Comparison of ENCODE assay signal across 21 cellular contexts in the genomic region with DNA sequence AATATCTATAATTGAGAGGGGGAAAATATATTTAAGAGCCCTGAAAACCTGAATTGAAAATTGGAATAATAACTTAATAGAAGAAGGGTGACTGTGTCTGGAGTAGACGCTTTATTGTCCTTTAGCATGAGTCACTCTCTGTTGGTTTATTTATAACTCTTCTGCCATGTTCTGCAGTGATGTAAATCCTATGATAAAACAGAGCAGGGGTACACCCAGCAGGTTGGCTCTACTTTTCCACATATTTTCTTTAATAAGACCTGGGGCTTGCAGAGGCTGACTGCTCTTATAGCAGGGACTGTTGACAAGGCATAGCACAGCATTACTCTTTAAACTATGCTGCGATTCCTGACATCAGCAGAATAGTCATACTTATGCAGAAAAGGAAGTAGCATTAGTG.
A peak's percentile ranks its signal among the peaks of the same experiment; 100 is the strongest.
DNase-seq lines count a peak whose midpoint lies in the region; ATAC-seq, FAIRE-seq and TF ChIP-seq lines count a peak whose summit lies in the region.
"Had no signal": no experiment of that assay in that cellular context is flagged by ENCODE, and none has a peak within 500 bp of the region (broad histone marks: within the 10 kb centered on the region; RNA-seq: fewer than 3 reads in every experiment).

No MANE protein-coding gene starts in this region.

- H3K27me3 ChIP-seq in right lobe of liver, result no peaks in the 10 kb centered on the region
- H3K27me3 ChIP-seq: sigmoid colon had no signal

- TF ChIP-seq CTCF in right lobe of liver (IDR thresholded peaks at IDR 0.05), result no peak

- TF ChIP-seq POLR2A in right lobe of liver (IDR thresholded peaks at IDR 0.05), result no peak

- no peak for FAIRE-seq in urothelium cell line (lab: Jason Lieb, UNC)
- FAIRE-seq: A204.1 had no signal

- H3K9me3 ChIP-seq in right lobe of liver, result no peaks in the 10 kb centered on the region
- H3K9me3 ChIP-seq: left ventricle myocardium inferior, sigmoid colon had no signal

- no peaks in the 10 kb centered on the region for H3K4me1 ChIP-seq in right lobe of liver
- H3K4me1 ChIP-seq: left ventricle myocardium inferior, sigmoid colon had no signal

- DNase-seq in SIG-M5 treated with dmso at 0.1 percent for 504 hours (lab: John Stamatoyannopoulos, UW; ENCODE audit: unreplicated experiment) (peak; percentile 36), SIG-M5 (lab: John Stamatoyannopoulos, UW) (no peak), hepatic stellate cell (ENCODE audit: low spot score) (peak; percentile 9), urothelium cell line (ENCODE audit: low spot score) (peak; percentile 25), right lobe of liver (no peak)
- DNase-seq in activated CD4-positive, alpha-beta T cell treated with anti-CD3 and anti-CD28 coated beads for 4 hours, result no peak
- DNase-seq: activated B cell treated with CpG ODN at 0.5 μM for 24 hours; activated CD8-positive, alpha-beta memory T cell treated with anti-CD3 and anti-CD28 coated beads, Interleukin-2, amount 10 ng/mL, durations not matched to agents 7 days and 5 days; activated naive CD4-positive, alpha-beta T cell treated with anti-CD3 and anti-CD28 coated beads, Interleukin-2, amount 10 ng/mL, durations not matched to agents 7 days and 5 days; Calu3; hippocampal formation; left ventricle myocardium inferior; NCI-H2171; sigmoid colon; stimulated activated naive CD8-positive, alpha-beta T cell treated with anti-CD3 and anti-CD28 coated beads, Interleukin-15, amount 100 ng/mL, for 72 hours had no signal

- H3K36me3 ChIP-seq in right lobe of liver, result no peaks in the 10 kb centered on the region
- H3K36me3 ChIP-seq: left ventricle myocardium inferior, sigmoid colon had no signal

- 50% methylated on average over 2 of the region's 2 CpGs for WGBS in right lobe of liver (ENCODE audit: insufficient coverage, low coverage, low lambda C conversion rate, missing lambda C conversion rate)

- H3K27ac ChIP-seq in right lobe of liver, result no peak overlapping the region
- H3K27ac ChIP-seq: epithelial cell of prostate, HL-60, left ventricle myocardium inferior, sigmoid colon had no signal

- intact Hi-C loops in right lobe of liver (cut with DNase I), result no loop called here

- H3K4me3 ChIP-seq in right lobe of liver, result no peak overlapping the region
- H3K4me3 ChIP-seq: left ventricle myocardium inferior, sigmoid colon had no signal

- peak; percentile 89 for ATAC-seq in SK-N-SH treated with all-trans-retinoic acid at 6 μM for 48 hours
- ATAC-seq in right lobe of liver, result no peak
- ATAC-seq in GM21825 (IDR thresholded peaks at IDR 0.05; ENCODE audit: unreplicated experiment), result no peak
- ATAC-seq: activated CD8-positive, alpha-beta memory T cell treated with anti-CD3 and anti-CD28 coated beads, Interleukin-2, amount 10 ng/mL, durations not matched to agents 7 days and 5 days; natural killer cell treated with Interleukin-12 subunit alpha and Interleukin-12 subunit beta and Interleukin-15 and Interleukin-18, amount 100 ng/mL, for 72 hours; stimulated activated naive CD8-positive, alpha-beta T cell treated with anti-CD3 and anti-CD28 coated beads, Interleukin-15, amount 100 ng/mL, for 72 hours had no signal

TF ChIP-seq in SK-N-SH treated with all-trans-retinoic acid at 6 μM for 48 hours, 23 proteins besides CTCF, POLR2A, EP300 and RAD21:
- TF ChIP-seq ZC3H10 (CRISPR knock-in tag; IDR thresholded peaks at IDR 0.05), result no peak
- TF ChIP-seq RARB (CRISPR knock-in tag; IDR thresholded peaks at IDR 0.05), result no peak
- 0 out of 2 replicates have a peak, but pooled peaks have one; percentile 27 for TF ChIP-seq ISL1 (CRISPR knock-in tag; IDR thresholded peaks at IDR 0.05)
- TF ChIP-seq ZNF565 (CRISPR knock-in tag; conservative IDR thresholded peaks at IDR 0.05; ENCODE audit: low read depth), result no peak
- TF ChIP-seq TOX (CRISPR knock-in tag; IDR thresholded peaks at IDR 0.05; ENCODE audit: borderline replicate concordance), result no peak

Comparison
In these comparisons a context has a peak if more than half of its experiments do, and no peak if none do; other contexts are left out.
1. DNase-seq: peak in SIG-M5 treated with dmso at 0.1 percent for 504 hours (single experiment), hepatic stellate cell (single experiment) and urothelium cell line (single experiment); none in SIG-M5 (single experiment), right lobe of liver (0 of 3) and activated CD4-positive, alpha-beta T cell treated with anti-CD3 and anti-CD28 coated beads for 4 hours (0 of 2).